1 cellular context compared by ENCODE assay signal in genomic region chr22:38080468-38080846, GRCh38.
TF ChIP-seq lines count a peak whose summit lies in the region.

No MANE protein-coding gene starts in this region.

TF ChIP-seq in WTC11, 78 proteins besides CTCF, POLR2A, EP300 and RAD21 (continued from another document):
- TF ChIP-seq, protein P1, sequence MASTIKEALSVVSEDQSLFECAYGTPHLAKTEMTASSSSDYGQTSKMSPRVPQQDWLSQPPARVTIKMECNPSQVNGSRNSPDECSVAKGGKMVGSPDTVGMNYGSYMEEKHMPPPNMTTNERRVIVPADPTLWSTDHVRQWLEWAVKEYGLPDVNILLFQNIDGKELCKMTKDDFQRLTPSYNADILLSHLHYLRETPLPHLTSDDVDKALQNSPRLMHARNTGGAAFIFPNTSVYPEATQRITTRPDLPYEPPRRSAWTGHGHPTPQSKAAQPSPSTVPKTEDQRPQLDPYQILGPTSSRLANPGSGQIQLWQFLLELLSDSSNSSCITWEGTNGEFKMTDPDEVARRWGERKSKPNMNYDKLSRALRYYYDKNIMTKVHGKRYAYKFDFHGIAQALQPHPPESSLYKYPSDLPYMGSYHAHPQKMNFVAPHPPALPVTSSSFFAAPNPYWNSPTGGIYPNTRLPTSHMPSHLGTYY (CRISPR knock-in tag; IDR thresholded peaks at IDR 0.05) = no peak
- TF ChIP-seq, protein P2, sequence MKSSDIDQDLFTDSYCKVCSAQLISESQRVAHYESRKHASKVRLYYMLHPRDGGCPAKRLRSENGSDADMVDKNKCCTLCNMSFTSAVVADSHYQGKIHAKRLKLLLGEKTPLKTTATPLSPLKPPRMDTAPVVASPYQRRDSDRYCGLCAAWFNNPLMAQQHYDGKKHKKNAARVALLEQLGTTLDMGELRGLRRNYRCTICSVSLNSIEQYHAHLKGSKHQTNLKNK (CRISPR knock-in tag; IDR thresholded peaks at IDR 0.05) = no peak
- TF ChIP-seq, protein P3, sequence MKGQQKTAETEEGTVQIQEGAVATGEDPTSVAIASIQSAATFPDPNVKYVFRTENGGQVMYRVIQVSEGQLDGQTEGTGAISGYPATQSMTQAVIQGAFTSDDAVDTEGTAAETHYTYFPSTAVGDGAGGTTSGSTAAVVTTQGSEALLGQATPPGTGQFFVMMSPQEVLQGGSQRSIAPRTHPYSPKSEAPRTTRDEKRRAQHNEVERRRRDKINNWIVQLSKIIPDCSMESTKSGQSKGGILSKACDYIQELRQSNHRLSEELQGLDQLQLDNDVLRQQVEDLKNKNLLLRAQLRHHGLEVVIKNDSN (CRISPR knock-in tag; IDR thresholded peaks at IDR 0.05) = no peak
- TF ChIP-seq AFF4 (CRISPR knock-in tag; IDR thresholded peaks at IDR 0.05; ENCODE audit: borderline replicate concordance) = no peak
- TF ChIP-seq, protein P4, sequence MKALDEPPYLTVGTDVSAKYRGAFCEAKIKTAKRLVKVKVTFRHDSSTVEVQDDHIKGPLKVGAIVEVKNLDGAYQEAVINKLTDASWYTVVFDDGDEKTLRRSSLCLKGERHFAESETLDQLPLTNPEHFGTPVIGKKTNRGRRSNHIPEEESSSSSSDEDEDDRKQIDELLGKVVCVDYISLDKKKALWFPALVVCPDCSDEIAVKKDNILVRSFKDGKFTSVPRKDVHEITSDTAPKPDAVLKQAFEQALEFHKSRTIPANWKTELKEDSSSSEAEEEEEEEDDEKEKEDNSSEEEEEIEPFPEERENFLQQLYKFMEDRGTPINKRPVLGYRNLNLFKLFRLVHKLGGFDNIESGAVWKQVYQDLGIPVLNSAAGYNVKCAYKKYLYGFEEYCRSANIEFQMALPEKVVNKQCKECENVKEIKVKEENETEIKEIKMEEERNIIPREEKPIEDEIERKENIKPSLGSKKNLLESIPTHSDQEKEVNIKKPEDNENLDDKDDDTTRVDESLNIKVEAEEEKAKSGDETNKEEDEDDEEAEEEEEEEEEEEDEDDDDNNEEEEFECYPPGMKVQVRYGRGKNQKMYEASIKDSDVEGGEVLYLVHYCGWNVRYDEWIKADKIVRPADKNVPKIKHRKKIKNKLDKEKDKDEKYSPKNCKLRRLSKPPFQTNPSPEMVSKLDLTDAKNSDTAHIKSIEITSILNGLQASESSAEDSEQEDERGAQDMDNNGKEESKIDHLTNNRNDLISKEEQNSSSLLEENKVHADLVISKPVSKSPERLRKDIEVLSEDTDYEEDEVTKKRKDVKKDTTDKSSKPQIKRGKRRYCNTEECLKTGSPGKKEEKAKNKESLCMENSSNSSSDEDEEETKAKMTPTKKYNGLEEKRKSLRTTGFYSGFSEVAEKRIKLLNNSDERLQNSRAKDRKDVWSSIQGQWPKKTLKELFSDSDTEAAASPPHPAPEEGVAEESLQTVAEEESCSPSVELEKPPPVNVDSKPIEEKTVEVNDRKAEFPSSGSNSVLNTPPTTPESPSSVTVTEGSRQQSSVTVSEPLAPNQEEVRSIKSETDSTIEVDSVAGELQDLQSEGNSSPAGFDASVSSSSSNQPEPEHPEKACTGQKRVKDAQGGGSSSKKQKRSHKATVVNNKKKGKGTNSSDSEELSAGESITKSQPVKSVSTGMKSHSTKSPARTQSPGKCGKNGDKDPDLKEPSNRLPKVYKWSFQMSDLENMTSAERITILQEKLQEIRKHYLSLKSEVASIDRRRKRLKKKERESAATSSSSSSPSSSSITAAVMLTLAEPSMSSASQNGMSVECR (CRISPR knock-in tag; IDR thresholded peaks at IDR 0.05; ENCODE audit: borderline replicate concordance) = no peak
